In genomic region chr17:76585649-76586593, GRCh38 we compare ENCODE assay signal across 8 cellular contexts. TPM values are rescaled to one million over a fixed set of nuclear protein-coding genes. Genes with fewer than 3 reads are reported as not detected.
DNase-seq lines count a peak whose midpoint lies in the region; ATAC-seq and TF ChIP-seq lines count a peak whose summit lies in the region.

ST6GALNAC2 (minus strand) TSS chr17:76585860; CDS start chr17:76585808, 52 bp downstream.

- TF ChIP-seq CTCF in AG10803 (conservative IDR thresholded peaks at IDR 0.05; ENCODE audit: low read length) (0 out of 2 replicates have a peak, but pooled peaks have one; percentile 13), RWPE2 (IDR thresholded peaks at IDR 0.05; ENCODE audit: poor library complexity, severe bottlenecking) (peak; percentile 74)

- no peaks in the 10 kb centered on the region for H3K36me3 ChIP-seq in HAP-1 (replicated peaks)
- no peaks in the 10 kb centered on the region; the same call in 1 of the 2 replicates for H3K36me3 ChIP-seq in RWPE2 (ENCODE audit: low read depth)
- no peaks in the 10 kb centered on the region for H3K36me3 ChIP-seq in iPS DF 6.9 (ENCODE audit: control insufficient read depth, insufficient read depth, low read length)

- in situ Hi-C loops in HAP-1 (cut with MboI; ENCODE audit: low sequenced_read_pairs), result no loop called here

- H3K27ac ChIP-seq in RWPE2 (ENCODE audit: poor library complexity, severe bottlenecking) (peak within 1 kb of the TSS; percentile 88), iPS DF 6.9 (ENCODE audit: low read length) (no peak within 1 kb of the TSS)

- ATAC-seq in RWPE2 (ENCODE audit: low read depth) (peak; percentile 73), sciatic nerve (peak; percentile 86), HG02763 (IDR thresholded peaks at IDR 0.05; ENCODE audit: unreplicated experiment) (no peak)

- DNase-seq in AG10803 (ENCODE audit: low read depth), result peak; percentile 29
- DNase-seq in HAP-1 (ENCODE audit: low spot score in 2 of 2), result peak; percentile 34 to 76
- DNase-seq in RWPE2 (ENCODE audit: low spot score), result no peak
- peak; percentile 80 for DNase-seq in astrocyte of the hippocampus (ENCODE audit: low read depth, low spot score)
- DNase-seq in iPS DF 6.9 (ENCODE audit: low read depth, low spot score), result no peak
- DNase-seq in sciatic nerve (ENCODE audit: low spot score), result peak; percentile 81
- DNase-seq in kidney glomerular epithelial cell (lab: John Stamatoyannopoulos, UW), result no peak

- peak within 1 kb of the TSS; percentile 53 for H3K4me3 ChIP-seq in AG10803 (ENCODE audit: low read length)
- H3K4me3 ChIP-seq in HAP-1, result peak within 1 kb of the TSS; percentile 34
- H3K4me3 ChIP-seq in RWPE2 (ENCODE audit: severe bottlenecking), result peak within 1 kb of the TSS; percentile 84
- peak within 1 kb of the TSS; percentile 38; the same call in 1 of the 2 replicates for H3K4me3 ChIP-seq in iPS DF 6.9 (ENCODE audit: low read length)

- H3K9me3 ChIP-seq in HAP-1 (no peaks in the 10 kb centered on the region), RWPE2 (ENCODE audit: severe bottlenecking) (no peaks in the 10 kb centered on the region), iPS DF 6.9 (ENCODE audit: control insufficient read depth, insufficient read depth, low read length) (no peaks in the 10 kb centered on the region)

- H3K27me3 ChIP-seq in HAP-1 (ENCODE audit: low read depth) (peaks cover 2% of the 10 kb centered on the region; the same call in 1 of the 2 replicates), RWPE2 (ENCODE audit: insufficient read depth, poor library complexity, severe bottlenecking) (no peaks in the 10 kb centered on the region), iPS DF 6.9 (ENCODE audit: control insufficient read depth, insufficient read depth, low read length) (peaks cover 33% of the 10 kb centered on the region)

- no CpG with 5 or more reads among the region's 84 CpGs for whole genome bisulfite sequencing in iPS DF 6.9 (ENCODE audit: insufficient coverage, insufficient read length)

- intact Hi-C loops in sciatic nerve (cut with DNase I), result no loop called here

- 0 out of 2 replicates have a peak, but pooled peaks cover 4% of the 10 kb centered on the region for H3K4me1 ChIP-seq in HAP-1
- H3K4me1 ChIP-seq in RWPE2 (ENCODE audit: insufficient read depth, poor library complexity, severe bottlenecking), result peaks cover 36% of the 10 kb centered on the region
- H3K4me1 ChIP-seq in iPS DF 6.9 (ENCODE audit: control insufficient read depth, insufficient read depth, low read length), result peaks cover 5% of the 10 kb centered on the region; the same call in 1 of the 2 replicates

RNA-seq across cellular contexts. Expression of gene ST6GALNAC2, which starts in this region (rescaled TPM):
- total RNA-seq in sciatic nerve, result 104 TPM

Comparison
In these comparisons a context has a peak if more than half of its experiments do, and no peak if none do; other contexts are left out.
1. DNase-seq: peak in AG10803 (single experiment), HAP-1 (2 of 2), astrocyte of the hippocampus (single experiment) and sciatic nerve (single experiment); none in RWPE2 (single experiment), iPS DF 6.9 (single experiment) and kidney glomerular epithelial cell (single experiment).
2. H3K4me3 ChIP-seq: peak in every context shown above with its lines; median percentile 84 in RWPE2; 53 in AG10803; 38 in iPS DF 6.9; 34 in HAP-1.